ENCODE assay signal across 17 cellular contexts in genomic region chr4:123349401-123350190, GRCh38. TPM values are rescaled to one million over a fixed set of nuclear protein-coding genes. Genes with fewer than 3 reads are reported as not detected.
DNase-seq lines count a peak whose midpoint lies in the region; ATAC-seq and TF ChIP-seq lines count a peak whose summit lies in the region.
"Had no signal": no experiment of that assay in that cellular context is flagged by ENCODE, and none has a peak within 500 bp of the region (broad histone marks: within the 10 kb centered on the region; RNA-seq: fewer than 3 reads in every experiment).

No MANE protein-coding gene starts in this region.

- H3K4me3 ChIP-seq in heart right ventricle = no peak overlapping the region
- H3K4me3 ChIP-seq: coronary artery had no signal

- H3K27me3 Mint-ChIP-seq in progenitor cell of endocrine pancreas = no peaks in the 10 kb centered on the region

- WGBS in heart right ventricle, 2 donors = 59 to 61% methylated on average over 7 of the region's 7 CpGs

- H3K4me1 ChIP-seq in heart right ventricle = peaks cover 0 to 52% (median 22%) of the 10 kb centered on the region in 9 donors

- no peaks in the 10 kb centered on the region for H3K9me3 ChIP-seq in heart right ventricle

- no peak overlapping the region for H3K4me3 Mint-ChIP-seq in progenitor cell of endocrine pancreas (ENCODE audit: low read depth)
- H3K4me3 Mint-ChIP-seq: activated CD4-positive, alpha-beta memory T cell treated with anti-CD3 and anti-CD28 coated beads for 36 hours; activated naive CD4-positive, alpha-beta T cell treated with anti-CD3 and anti-CD28 coated beads, Interleukin-2, amount 50 U/mL, for 24 hours; activated T-cell treated with anti-CD3 and anti-CD28 coated beads, Interleukin-2, amount 50 U/mL, for 4 hours; brain had no signal

- TF ChIP-seq CTCF in heart right ventricle (IDR thresholded peaks at IDR 0.05) (no peak), progenitor cell of endocrine pancreas (IDR thresholded peaks at IDR 0.05; ENCODE audit: unreplicated experiment) (no peak)

- H3K4me1 Mint-ChIP-seq in progenitor cell of endocrine pancreas (ENCODE audit: low read depth) = peaks cover 29% of the 10 kb centered on the region
- H3K4me1 Mint-ChIP-seq: activated naive CD4-positive, alpha-beta T cell treated with anti-CD3 and anti-CD28 coated beads, Interleukin-2, amount 50 U/mL, for 24 hours had no signal

- no peaks in the 10 kb centered on the region for H3K27me3 ChIP-seq in heart right ventricle

- ATAC-seq in heart right ventricle (peak in 6 of 8 donors; percentile 33 to 91 (median 78)), HG02840 (IDR thresholded peaks at IDR 0.05; ENCODE audit: low FRiP score, unreplicated experiment) (no peak), HG02759 (IDR thresholded peaks at IDR 0.05; ENCODE audit: unreplicated experiment) (no peak)
- ATAC-seq: activated T-cell treated with anti-CD3 and anti-CD28 coated beads, Interleukin-2, amount 50 U/mL, for 4 hours had no signal

- no peaks in the 10 kb centered on the region for H3K9me3 Mint-ChIP-seq in progenitor cell of endocrine pancreas (ENCODE audit: low read depth)
- H3K9me3 Mint-ChIP-seq: activated CD4-positive, alpha-beta memory T cell treated with anti-CD3 and anti-CD28 coated beads for 36 hours; activated naive CD4-positive, alpha-beta T cell treated with anti-CD3 and anti-CD28 coated beads, Interleukin-2, amount 50 U/mL, for 24 hours; activated T-cell treated with anti-CD3 and anti-CD28 coated beads, Interleukin-2, amount 50 U/mL, for 4 hours had no signal

- H3K36me3 Mint-ChIP-seq in progenitor cell of endocrine pancreas (ENCODE audit: insufficient read depth) = no peaks in the 10 kb centered on the region
- H3K36me3 Mint-ChIP-seq: activated CD4-positive, alpha-beta memory T cell treated with anti-CD3 and anti-CD28 coated beads for 36 hours; activated naive CD4-positive, alpha-beta T cell treated with anti-CD3 and anti-CD28 coated beads, Interleukin-2, amount 50 U/mL, for 24 hours; brain had no signal

- no peaks in the 10 kb centered on the region for H3K36me3 ChIP-seq in heart right ventricle

- H3K27ac Mint-ChIP-seq in progenitor cell of endocrine pancreas = peak overlapping the region; percentile 21
- H3K27ac Mint-ChIP-seq: activated CD4-positive, alpha-beta memory T cell treated with anti-CD3 and anti-CD28 coated beads for 36 hours; activated naive CD4-positive, alpha-beta T cell treated with anti-CD3 and anti-CD28 coated beads, Interleukin-2, amount 50 U/mL, for 24 hours had no signal

- intact Hi-C loops in heart right ventricle (cut with DNase I) = loop anchor here in 3 of 10 donors (5.0 kb wide), 1 partner anchor 48 kb away; the partner anchor contains the start of gene SPRY1 (in 3 of the 3)

- H3K27ac ChIP-seq in heart right ventricle = peak overlapping the region in 1 of 10 donors; percentile 23
- H3K27ac ChIP-seq: coronary artery, HL-60, KMS-11 had no signal

- peak in 74 of 76 experiments; percentile 19 to 99 (median 86) for DNase-seq in HUDEP-2 (lab: John Stamatoyannopoulos, UW; ENCODE audit: unreplicated experiment in 76 of 76)
- DNase-seq in OCI-M2 (lab: John Stamatoyannopoulos, UW; ENCODE audit: unreplicated experiment) = peak; percentile 55
- no peak for DNase-seq in heart right ventricle
- DNase-seq in progenitor cell of endocrine pancreas (ENCODE audit: low spot score, unreplicated experiment) = no peak
- no peak for DNase-seq in stimulated activated CD4-positive, alpha-beta T cell treated with anti-CD3 and anti-CD28 coated beads, Interleukin-1b, Interleukin-23, amount 100 ng/mL, for 48 hours
- DNase-seq: activated CD4-positive, alpha-beta memory T cell treated with anti-CD3 and anti-CD28 coated beads for 36 hours; activated T-cell treated with anti-CD3 and anti-CD28 coated beads, Interleukin-2, amount 50 U/mL, for 4 hours; EL; foreskin melanocyte; stimulated activated CD4-positive, alpha-beta T cell treated with anti-CD3 and anti-CD28 coated beads, Interleukin-4, amount 100 ng/mL, for 24 hours had no signal

RNA-seq across cellular contexts. Expression of gene SPRY1, which starts 47.0 kb away (rescaled TPM):
- total RNA-seq in heart right ventricle = 10 to 100 TPM; 21.6 to 61.7 (median 37.4) TPM
- polyA plus RNA-seq in heart right ventricle = 10 to 100 TPM; 30.2 to 42.2 TPM
- 52.0 and 54.1 TPM in 2 replicates for total RNA-seq in progenitor cell of endocrine pancreas

Comparison
In these comparisons a context has a peak if more than half of its experiments do, and no peak if none do; other contexts are left out.
1. DNase-seq: peak in HUDEP-2 (74 of 76) and OCI-M2 (single experiment); none in heart right ventricle (0 of 2), progenitor cell of endocrine pancreas (single experiment) and stimulated activated CD4-positive, alpha-beta T cell treated with anti-CD3 and anti-CD28 coated beads, Interleukin-1b, Interleukin-23, amount 100 ng/mL, for 48 hours (single experiment).
2. ATAC-seq: peak in heart right ventricle (6 of 8); none in HG02840 (single experiment) and HG02759 (single experiment).